14 cellular contexts compared by ENCODE assay signal in genomic region chr5:77855369-77855768, GRCh38.
DNase-seq lines count a peak whose midpoint lies in the region; ATAC-seq and TF ChIP-seq lines count a peak whose summit lies in the region.
"Had no signal": no experiment of that assay in that cellular context is flagged by ENCODE, and none has a peak within 500 bp of the region (broad histone marks: within the 10 kb centered on the region; RNA-seq: fewer than 3 reads in every experiment).

No MANE protein-coding gene starts in this region.

- TF ChIP-seq EP300 in esophagus muscularis mucosa (IDR thresholded peaks at IDR 0.05), result no peak

- WGBS in GM23248 (ENCODE audit: low coverage in 1 of 2, low lambda C conversion rate in 2 of 2, missing lambda C conversion rate in 2 of 2), 2 experiments, result 30 to 39% methylated on average over 3 of the region's 3 CpGs
- WGBS in esophagus muscularis mucosa, result 80% methylated on average over 3 of the region's 3 CpGs
- WGBS in mammary epithelial cell (ENCODE audit: low coverage, missing lambda C conversion rate), result 93% methylated on average over 3 of the region's 3 CpGs

- H3K9ac ChIP-seq in GM23248 (no peak overlapping the region), SK-N-MC (ENCODE audit: insufficient read length) (peak overlapping the region; percentile 8), neural progenitor cell (no peak overlapping the region), mammary epithelial cell (ENCODE audit: insufficient read depth, low read length) (no peak overlapping the region)

- no peak overlapping the region for H3K4me3 ChIP-seq in GM23248
- peak overlapping the region; percentile 1; the same call in 1 of the 2 replicates for H3K4me3 ChIP-seq in SK-N-MC
- H3K4me3 ChIP-seq in esophagus muscularis mucosa, result no peak overlapping the region
- H3K4me3 ChIP-seq in neural progenitor cell, result no peak overlapping the region
- H3K4me3 ChIP-seq in mammary epithelial cell (replicated peaks in 1 of 3; ENCODE audit: insufficient read depth in 1 of 3, low read depth in 2 of 3, low read length in 3 of 3), result no peak overlapping the region
- H3K4me3 ChIP-seq: A549, HAP-1 had no signal

- in situ Hi-C loops in GM23248 (cut with MboI), result no loop called here
- in situ Hi-C loops in mammary epithelial cell (cut with MboI; ENCODE audit: low sequenced_read_pairs in 2 of 2), result no loop called here

- peaks cover 27% of the 10 kb centered on the region for H3F3A ChIP-seq in GM23248 (ENCODE audit: insufficient read depth)
- H3F3A ChIP-seq in neural progenitor cell (ENCODE audit: low read depth), result peaks cover 30% of the 10 kb centered on the region

- H3K9me2 ChIP-seq in GM23248 (ENCODE audit: insufficient read depth), result no peaks in the 10 kb centered on the region

- TF ChIP-seq CTCF in esophagus muscularis mucosa (IDR thresholded peaks at IDR 0.05) (no peak), neural progenitor cell (IDR thresholded peaks at IDR 0.05) (no peak), mammary epithelial cell (conservative IDR thresholded peaks at IDR 0.05 in 1 of 2, IDR thresholded peaks at IDR 0.05 in 1 of 2; ENCODE audit: extremely low read depth in 1 of 2, insufficient read depth in 1 of 2, low read depth in 1 of 2, low read length in 2 of 2) (no peak)

- DNase-seq in GM23248 (no peak), SK-N-MC (ENCODE audit: low read depth, low spot score) (no peak), esophagus muscularis mucosa (ENCODE audit: extremely low spot score) (peak; percentile 47), neural progenitor cell (ENCODE audit: low spot score) (no peak), mammary epithelial cell (no peak)
- DNase-seq in activated T-cell treated with anti-CD3 and anti-CD28 coated beads, Interleukin-2, amount 50 U/mL, for 1 hour, result no peak
- DNase-seq: AML-193; Caco-2; CD4-positive, alpha-beta T cell had no signal

- H3K27ac ChIP-seq in GM23248 (no peak overlapping the region), SK-N-MC (peak overlapping the region; percentile 23), esophagus muscularis mucosa (replicated peaks in 1 of 4) (no peak overlapping the region), neural progenitor cell (no peak overlapping the region), mammary epithelial cell (ENCODE audit: insufficient read depth, low read depth, low read length) (no peak overlapping the region)
- H3K27ac ChIP-seq: 22Rv1, A549, C4-2B had no signal

- H3K27ac Mint-ChIP-seq in neural progenitor cell, result peak overlapping the region; percentile 3
- H3K27ac Mint-ChIP-seq: CD4-positive, alpha-beta T cell had no signal

- H3K4me2 ChIP-seq in GM23248 (ENCODE audit: unreplicated experiment) (no peak overlapping the region), neural progenitor cell (no peak overlapping the region), mammary epithelial cell (ENCODE audit: insufficient read depth, low read depth, low read length) (no peak overlapping the region)
- H3K4me2 ChIP-seq: A549 had no signal

- H3K9me3 Mint-ChIP-seq in neural progenitor cell, result peaks cover 7% of the 10 kb centered on the region
- H3K9me3 Mint-ChIP-seq: CD4-positive, alpha-beta T cell had no signal

- dilution Hi-C loops in mammary epithelial cell (cut with HindIII; ENCODE audit: low sequenced_read_pairs), result no loop called here

- intact Hi-C loops in esophagus muscularis mucosa (cut with DNase I) (no loop called here), mammary epithelial cell (cut with micrococcal nuclease) (no loop called here)

- no peak for ATAC-seq in GM18502 (IDR thresholded peaks at IDR 0.05; ENCODE audit: poor library complexity, unreplicated experiment)
- ATAC-seq: A549 had no signal

- H3K9me3 ChIP-seq in GM23248 (ENCODE audit: low read depth), result no peaks in the 10 kb centered on the region
- H3K9me3 ChIP-seq in SK-N-MC (ENCODE audit: low read depth, low read length), result no peaks in the 10 kb centered on the region
- no peaks in the 10 kb centered on the region for H3K9me3 ChIP-seq in esophagus muscularis mucosa
- H3K9me3 ChIP-seq in neural progenitor cell (ENCODE audit: low read depth), result no peaks in the 10 kb centered on the region
- no peaks in the 10 kb centered on the region for H3K9me3 ChIP-seq in mammary epithelial cell (replicated peaks; ENCODE audit: insufficient read depth, low read length)
- H3K9me3 ChIP-seq: A549, Caco-2, HAP-1 had no signal

- peaks cover 18% of the 10 kb centered on the region for H3K27me3 Mint-ChIP-seq in neural progenitor cell (ENCODE audit: insufficient read depth, low read depth)

- H4K20me1 ChIP-seq in GM23248 (ENCODE audit: insufficient read depth) (no peaks in the 10 kb centered on the region), neural progenitor cell (ENCODE audit: low read depth) (no peaks in the 10 kb centered on the region), mammary epithelial cell (ENCODE audit: insufficient read depth, low read length) (no peaks in the 10 kb centered on the region)

- BruUV-seq in mammary epithelial cell (replicated peaks; lab: Mats Ljungman, UMichigan), result no TSS peak

- H3K27me3 ChIP-seq in GM23248 (replicated peaks; ENCODE audit: insufficient read depth) (no peaks in the 10 kb centered on the region), esophagus muscularis mucosa (peaks cover 0 to 3% (median 0%) of the 10 kb centered on the region in 4 donors), neural progenitor cell (peaks cover 96% of the 10 kb centered on the region), mammary epithelial cell (ENCODE audit: insufficient read depth, low read length) (peaks cover 10% of the 10 kb centered on the region)

- CTCF ChIA-PET in mammary epithelial cell (lab: Charles Lee; ENCODE audit: low non-redundant PET), result no interaction called here

- H2AFZ ChIP-seq in GM23248, result peak overlapping the region; percentile 65
- no peak overlapping the region for H2AFZ ChIP-seq in neural progenitor cell (replicated peaks)
- no peak overlapping the region for H2AFZ ChIP-seq in mammary epithelial cell (ENCODE audit: low read depth, low read length)

- peak overlapping the region; percentile 36 for H3K4me3 Mint-ChIP-seq in neural progenitor cell
- H3K4me3 Mint-ChIP-seq: CD4-positive, alpha-beta T cell had no signal

- TF ChIP-seq POLR2A in esophagus muscularis mucosa (IDR thresholded peaks at IDR 0.05; ENCODE audit: low read depth), result no peak

- H3K79me2 ChIP-seq in GM23248 (ENCODE audit: insufficient read depth) (no peaks in the 10 kb centered on the region), neural progenitor cell (ENCODE audit: low read depth) (no peaks in the 10 kb centered on the region), mammary epithelial cell (ENCODE audit: insufficient read depth, low read length) (no peaks in the 10 kb centered on the region)

- no peaks in the 10 kb centered on the region for H3K36me3 ChIP-seq in GM23248 (ENCODE audit: low read depth)
- H3K36me3 ChIP-seq in SK-N-MC (ENCODE audit: insufficient read depth, low read length), result no peaks in the 10 kb centered on the region
- H3K36me3 ChIP-seq in esophagus muscularis mucosa, result no peaks in the 10 kb centered on the region
- H3K36me3 ChIP-seq in neural progenitor cell, result no peaks in the 10 kb centered on the region
- H3K36me3 ChIP-seq in mammary epithelial cell (ENCODE audit: insufficient read depth, low read length), result no peaks in the 10 kb centered on the region
- H3K36me3 ChIP-seq: HAP-1 had no signal

- H3K36me3 Mint-ChIP-seq in neural progenitor cell, result no peaks in the 10 kb centered on the region

- H3K4me1 ChIP-seq in GM23248 (ENCODE audit: insufficient read depth) (peaks cover 22% of the 10 kb centered on the region), esophagus muscularis mucosa (peaks cover 6 to 25% (median 21%) of the 10 kb centered on the region in 4 donors), neural progenitor cell (peaks cover 21% of the 10 kb centered on the region), mammary epithelial cell (ENCODE audit: insufficient read depth, low read length) (peaks cover 13% of the 10 kb centered on the region)
- H3K4me1 ChIP-seq: A549, Caco-2 had no signal

- H3K4me1 Mint-ChIP-seq in neural progenitor cell, result peaks cover 40% of the 10 kb centered on the region
